10 cellular contexts compared by ENCODE assay signal in the genomic region with DNA sequence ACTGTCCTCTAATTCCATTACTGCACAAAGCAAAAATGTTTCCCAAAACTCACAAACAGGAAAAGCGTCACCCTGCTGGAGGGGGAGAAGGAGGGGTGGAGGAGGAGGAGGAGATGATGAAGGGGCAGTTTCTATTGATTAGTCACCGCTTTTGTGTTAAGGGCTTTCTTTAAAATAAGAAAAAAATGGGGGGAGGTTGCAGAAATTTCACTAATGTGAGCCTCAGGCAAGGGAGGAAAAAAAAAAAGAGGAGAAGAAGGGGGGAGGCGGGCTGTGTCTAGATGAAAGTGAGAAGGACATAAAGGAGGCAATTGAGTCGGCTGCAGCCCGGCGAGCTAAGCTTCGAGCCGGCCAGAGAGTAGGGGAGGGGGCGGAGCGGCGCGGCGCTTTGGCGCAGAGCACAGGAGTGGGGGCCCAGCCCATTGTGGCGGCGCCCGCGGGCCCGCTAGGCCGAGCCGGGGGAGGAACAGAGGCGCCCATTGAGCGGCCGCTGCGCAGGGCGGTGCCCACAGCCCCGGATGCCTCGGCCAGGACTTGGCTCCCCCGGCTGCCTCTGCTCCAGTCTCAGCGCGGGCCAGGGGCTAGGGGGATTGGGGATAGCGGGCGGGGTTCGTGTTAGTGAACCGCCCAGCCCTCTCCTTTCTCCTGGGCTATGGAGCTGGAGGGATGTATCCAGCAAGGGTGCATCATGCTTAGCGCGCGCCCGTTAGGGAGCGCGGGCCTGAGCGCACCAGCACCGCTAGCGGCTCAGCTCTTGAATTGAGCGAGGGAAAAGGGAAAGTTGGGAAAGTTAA. TPM values are rescaled to one million over a fixed set of nuclear protein-coding genes. Genes with fewer than 3 reads are reported as not detected.
DNase-seq lines count a peak whose midpoint lies in the region; ATAC-seq and TF ChIP-seq lines count a peak whose summit lies in the region.
"Had no signal": no experiment of that assay in that cellular context is flagged by ENCODE, and none has a peak within 500 bp of the region (broad histone marks: within the 10 kb centered on the region; RNA-seq: fewer than 3 reads in every experiment).

No MANE protein-coding gene starts in this region.

- CTCF ChIA-PET in Caco-2 (lab: Charles Lee) = interaction anchor here (0.6 to 1.0 kb wide), 2 partner anchors 31 to 266 kb away, joined by 3 to 5 read pairs; no protein-coding TSS in a partner anchor

- no peaks in the 10 kb centered on the region for H3K4me1 ChIP-seq in Caco-2

- POLR2A ChIA-PET in Caco-2 (lab: Charles Lee) = no interaction called here

- H3K4me3 ChIP-seq in Caco-2 (ENCODE audit: low read depth, low read length) (no peak overlapping the region), brain microvascular endothelial cell (ENCODE audit: low read depth, low read length) (peak overlapping the region; percentile 44)
- H3K4me3 ChIP-seq: adrenal gland had no signal

- H3K27ac Mint-ChIP-seq in Caco-2 (ENCODE audit: unreplicated experiment) = no peak overlapping the region
- H3K27ac Mint-ChIP-seq in IgD-negative memory B cell = peak overlapping the region in 2 of 3 donors; percentile 67 to 76
- peak overlapping the region in 2 of 3 experiments; percentile 13 to 17 for H3K27ac Mint-ChIP-seq in nephron

- H3K9me3 Mint-ChIP-seq in Caco-2 (ENCODE audit: unreplicated experiment) (no peaks in the 10 kb centered on the region), IgD-negative memory B cell (peaks cover 0 to 15% (median 4%) of the 10 kb centered on the region in 3 donors), nephron (no peaks in the 10 kb centered on the region)

- intact Hi-C loops in Caco-2 (cut with micrococcal nuclease; ENCODE audit: unreplicated experiment) (no loop called here), left colon (cut with DNase I, micrococcal nuclease) (no loop called here)

- TF ChIP-seq CTCF in Caco-2 (IDR thresholded peaks at IDR 0.05; ENCODE audit: insufficient read depth in 1 of 2, low read depth in 1 of 2, low read length in 1 of 2, severe bottlenecking in 1 of 2, unreplicated experiment in 1 of 2) (no peak), brain microvascular endothelial cell (IDR thresholded peaks at IDR 0.05; ENCODE audit: low read depth, low read length, missing control alignments) (peak; percentile 28), nephron (IDR thresholded peaks at IDR 0.05; ENCODE audit: unreplicated experiment in 3 of 3) (no peak)

- H3K36me3 Mint-ChIP-seq in Caco-2 (ENCODE audit: insufficient read depth, unreplicated experiment) (no peaks in the 10 kb centered on the region), IgD-negative memory B cell (no peaks in the 10 kb centered on the region), nephron (ENCODE audit: low read depth) (peaks cover 3% of the 10 kb centered on the region)

- no peaks in the 10 kb centered on the region for H3K4me1 Mint-ChIP-seq in Caco-2 (ENCODE audit: low read depth, unreplicated experiment)
- peaks cover 5 to 14% (median 6%) of the 10 kb centered on the region in 3 donors for H3K4me1 Mint-ChIP-seq in IgD-negative memory B cell
- H3K4me1 Mint-ChIP-seq in nephron = peaks cover 18% of the 10 kb centered on the region

- no peaks in the 10 kb centered on the region for H3K9me3 ChIP-seq in Caco-2
- H3K9me3 ChIP-seq: adrenal gland had no signal

- no peak for DNase-seq in Caco-2
- no peak for DNase-seq in brain microvascular endothelial cell
- no peak for DNase-seq in left colon
- DNase-seq in AG20443 (ENCODE audit: low spot score) = no peak
- no peak for DNase-seq in NCI-H2081 treated with DMSO at 0.1 percent for 48 hours (lab: John Stamatoyannopoulos, UW)
- DNase-seq: adrenal gland, T1000 had no signal

- H3K27me3 Mint-ChIP-seq in Caco-2 (ENCODE audit: insufficient read depth, unreplicated experiment) (peaks cover 46% of the 10 kb centered on the region), IgD-negative memory B cell (peaks cover 70% of the 10 kb centered on the region), nephron (ENCODE audit: low read depth) (peaks cover 100% of the 10 kb centered on the region)

- BruUV-seq in Caco-2 (replicated peaks; lab: Mats Ljungman, UMichigan) = no TSS peak

- peak overlapping the region; percentile 52 for H3K4me3 Mint-ChIP-seq in Caco-2 (ENCODE audit: unreplicated experiment)
- H3K4me3 Mint-ChIP-seq in IgD-negative memory B cell = peak overlapping the region in 2 of 4 donors; percentile 26 to 65
- peak overlapping the region; percentile 59 to 74 (median 66) for H3K4me3 Mint-ChIP-seq in nephron

- H3K36me3 ChIP-seq in Caco-2 (ENCODE audit: control insufficient read depth, insufficient read depth, low read length) = no peaks in the 10 kb centered on the region
- no peaks in the 10 kb centered on the region for H3K36me3 ChIP-seq in brain microvascular endothelial cell (replicated peaks)
- H3K36me3 ChIP-seq: adrenal gland had no signal

- in situ Hi-C loops in brain microvascular endothelial cell (cut with HindIII; ENCODE audit: low pct_ligation_motif_present, low sequenced_read_pairs) = no loop called here

- no peak overlapping the region for H3K27ac ChIP-seq in brain microvascular endothelial cell
- H3K27ac ChIP-seq: adrenal gland had no signal

- no peak for ATAC-seq in left colon
- ATAC-seq in HG03039 (IDR thresholded peaks at IDR 0.05; ENCODE audit: unreplicated experiment) = no peak

- no peaks in the 10 kb centered on the region for H3K27me3 ChIP-seq in Caco-2 (replicated peaks; ENCODE audit: control insufficient read depth, insufficient read depth, low read length)
- H3K27me3 ChIP-seq in brain microvascular endothelial cell (replicated peaks) = peaks cover 71% of the 10 kb centered on the region

RNA-seq across cellular contexts. Expression of a gene that starts 7.9 kb away (rescaled TPM):
- not detected in 2 replicates for total RNA-seq in Caco-2 (2022)
- not detected for polyA plus RNA-seq in IgD-negative memory B cell
- total RNA-seq in left colon = not detected
- total RNA-seq: adrenal gland had no signal
- polyA plus RNA-seq: adrenal gland had no signal
